ENCODE assay signal across 13 cellular contexts in genomic region chr11:115226556-115226955, GRCh38.
DNase-seq lines count a peak whose midpoint lies in the region; ATAC-seq and TF ChIP-seq lines count a peak whose summit lies in the region.
"Had no signal": no experiment of that assay in that cellular context is flagged by ENCODE, and none has a peak within 500 bp of the region (broad histone marks: within the 10 kb centered on the region; RNA-seq: fewer than 3 reads in every experiment).

No MANE protein-coding gene starts in this region.

- no peaks in the 10 kb centered on the region; the same call in 1 of the 2 replicates for H3K4me1 ChIP-seq in Panc1 (ENCODE audit: control insufficient read depth, insufficient read depth, low read length)
- peaks cover 3 to 10% of the 10 kb centered on the region in 2 donors for H3K4me1 ChIP-seq in gastrocnemius medialis

- H3K36me3 ChIP-seq in Panc1 (ENCODE audit: control insufficient read depth, insufficient read depth, low read length) (no peaks in the 10 kb centered on the region), gastrocnemius medialis (no peaks in the 10 kb centered on the region)

- H3K27me3 Mint-ChIP-seq in nephron progenitor cell (ENCODE audit: low read depth, poor library complexity): no peaks in the 10 kb centered on the region
- H3K27me3 Mint-ChIP-seq in activated T-cell treated with anti-CD3 and anti-CD28 coated beads, Interleukin-2, amount 50 U/mL, for 72 hours (ENCODE audit: low read depth): peaks cover 13% of the 10 kb centered on the region
- peaks cover 27% of the 10 kb centered on the region for H3K27me3 Mint-ChIP-seq in activated T-helper 1 cell treated with anti-CD3 and anti-CD28 coated beads, Interleukin-12 subunit alpha, Interleukin-12 subunit beta, Interleukin-2, Interleukin-4 antibody, amounts not matched to agents 30 ng/mL and 10 ng/mL and 1 ng/mL, durations not matched to agents 14 hours and 24 hours and 36 hours (ENCODE audit: insufficient read depth)

- in situ Hi-C loops in Panc1 (cut with HindIII; ENCODE audit: low pct_unique_long_range_greater_than_20kb, low sequenced_read_pairs): no loop called here
- in situ Hi-C loops in gastrocnemius medialis (cut with MboI; ENCODE audit: low sequenced_read_pairs in 4 of 4): no loop called here

- peak overlapping the region; percentile 25 for H3K27ac Mint-ChIP-seq in nephron progenitor cell
- no peak overlapping the region for H3K27ac Mint-ChIP-seq in activated T-cell treated with anti-CD3 and anti-CD28 coated beads, Interleukin-2, amount 50 U/mL, for 72 hours
- no peak overlapping the region for H3K27ac Mint-ChIP-seq in activated T-helper 1 cell treated with anti-CD3 and anti-CD28 coated beads, Interleukin-12 subunit alpha, Interleukin-12 subunit beta, Interleukin-2, Interleukin-4 antibody, amounts not matched to agents 30 ng/mL and 10 ng/mL and 1 ng/mL, durations not matched to agents 14 hours and 24 hours and 36 hours
- H3K27ac Mint-ChIP-seq: activated CD4-positive, alpha-beta T cell treated with anti-CD3 and anti-CD28 coated beads, Interleukin-2, amount 10 ng/mL, durations not matched to agents 7 days and 5 days; activated naive CD8-positive, alpha-beta T cell treated with anti-CD3 and anti-CD28 coated beads for 36 hours had no signal

- intact Hi-C loops in Panc1 (cut with micrococcal nuclease; ENCODE audit: unreplicated experiment): no loop called here
- intact Hi-C loops in gastrocnemius medialis (cut with DNase I; ENCODE audit: low total_unique reads): no loop called here
- intact Hi-C loops in activated T-helper 1 cell treated with anti-CD3 and anti-CD28 coated beads, Interleukin-12 subunit alpha, Interleukin-12 subunit beta, Interleukin-2, Interleukin-4 antibody, amounts not matched to agents 30 ng/mL and 10 ng/mL and 1 ng/mL, durations not matched to agents 14 hours and 24 hours and 36 hours (cut with micrococcal nuclease): loop anchor here (10.0 kb wide), 1 partner anchor 1912 kb away; the partner anchor contains the start of gene TTC12

- peaks cover 21% of the 10 kb centered on the region for H3K4me1 Mint-ChIP-seq in nephron progenitor cell
- peaks cover 22% of the 10 kb centered on the region for H3K4me1 Mint-ChIP-seq in activated T-cell treated with anti-CD3 and anti-CD28 coated beads, Interleukin-2, amount 50 U/mL, for 72 hours (ENCODE audit: low read depth)
- peaks cover 33% of the 10 kb centered on the region for H3K4me1 Mint-ChIP-seq in activated T-helper 1 cell treated with anti-CD3 and anti-CD28 coated beads, Interleukin-12 subunit alpha, Interleukin-12 subunit beta, Interleukin-2, Interleukin-4 antibody, amounts not matched to agents 30 ng/mL and 10 ng/mL and 1 ng/mL, durations not matched to agents 14 hours and 24 hours and 36 hours (ENCODE audit: low read depth)
- H3K4me1 Mint-ChIP-seq: activated naive CD8-positive, alpha-beta T cell treated with anti-CD3 and anti-CD28 coated beads for 36 hours had no signal

- DNase-seq in DMS53 treated with DMSO at 0.1 percent for 48 hours (lab: John Stamatoyannopoulos, UW; ENCODE audit: unreplicated experiment): peak; percentile 25
- DNase-seq in Panc1 (ENCODE audit: low read depth, low spot score): peak; percentile 46
- DNase-seq in epithelial cell of proximal tubule (ENCODE audit: low read depth): peak; percentile 87
- no peak for DNase-seq in nephron progenitor cell
- DNase-seq in gastrocnemius medialis: no peak
- DNase-seq in activated T-cell treated with anti-CD3 and anti-CD28 coated beads, Interleukin-2, amount 50 U/mL, for 72 hours: no peak
- DNase-seq in activated T-helper 1 cell treated with anti-CD3 and anti-CD28 coated beads, Interleukin-12 subunit alpha, Interleukin-12 subunit beta, Interleukin-2, Interleukin-4 antibody, amounts not matched to agents 30 ng/mL and 10 ng/mL and 1 ng/mL, durations not matched to agents 14 hours and 24 hours and 36 hours (ENCODE audit: low spot score): no peak
- DNase-seq: activated CD4-positive, alpha-beta T cell treated with anti-CD3 and anti-CD28 coated beads, Interleukin-2, amount 10 ng/mL, durations not matched to agents 7 days and 5 days; activated naive CD8-positive, alpha-beta T cell treated with anti-CD3 and anti-CD28 coated beads for 36 hours; NCI-H187; SHP77 had no signal

- CTCF ChIA-PET in Panc1 (lab: Charles Lee): no interaction called here

- H3K27me3 ChIP-seq in Panc1 (ENCODE audit: control insufficient read depth, insufficient read depth, low read length): no peaks in the 10 kb centered on the region
- H3K27me3 ChIP-seq in gastrocnemius medialis: no peaks in the 10 kb centered on the region

- peaks cover 99% of the 10 kb centered on the region for H3K36me3 Mint-ChIP-seq in nephron progenitor cell (ENCODE audit: low read depth)
- no peaks in the 10 kb centered on the region for H3K36me3 Mint-ChIP-seq in activated T-cell treated with anti-CD3 and anti-CD28 coated beads, Interleukin-2, amount 50 U/mL, for 72 hours (ENCODE audit: insufficient read depth in 2 of 2)
- H3K36me3 Mint-ChIP-seq in activated T-helper 1 cell treated with anti-CD3 and anti-CD28 coated beads, Interleukin-12 subunit alpha, Interleukin-12 subunit beta, Interleukin-2, Interleukin-4 antibody, amounts not matched to agents 30 ng/mL and 10 ng/mL and 1 ng/mL, durations not matched to agents 14 hours and 24 hours and 36 hours (ENCODE audit: low read depth): no peaks in the 10 kb centered on the region
- H3K36me3 Mint-ChIP-seq: activated naive CD8-positive, alpha-beta T cell treated with anti-CD3 and anti-CD28 coated beads for 36 hours had no signal

- no peak overlapping the region for H3K27ac ChIP-seq in Panc1 (ENCODE audit: low read length)
- no peak overlapping the region for H3K27ac ChIP-seq in gastrocnemius medialis
- H3K27ac ChIP-seq: skin epidermis had no signal

- H3K9me3 Mint-ChIP-seq in nephron progenitor cell: no peaks in the 10 kb centered on the region
- peaks cover 0 to 1% of the 10 kb centered on the region in 2 donors for H3K9me3 Mint-ChIP-seq in activated T-cell treated with anti-CD3 and anti-CD28 coated beads, Interleukin-2, amount 50 U/mL, for 72 hours
- peaks cover 4% of the 10 kb centered on the region for H3K9me3 Mint-ChIP-seq in activated T-helper 1 cell treated with anti-CD3 and anti-CD28 coated beads, Interleukin-12 subunit alpha, Interleukin-12 subunit beta, Interleukin-2, Interleukin-4 antibody, amounts not matched to agents 30 ng/mL and 10 ng/mL and 1 ng/mL, durations not matched to agents 14 hours and 24 hours and 36 hours
- H3K9me3 Mint-ChIP-seq: activated naive CD8-positive, alpha-beta T cell treated with anti-CD3 and anti-CD28 coated beads for 36 hours had no signal

- TF ChIP-seq POLR2A in gastrocnemius medialis (IDR thresholded peaks at IDR 0.05): no peak

- H3K9me3 ChIP-seq in Panc1 (ENCODE audit: control insufficient read depth, insufficient read depth, low read depth, low read length) (no peaks in the 10 kb centered on the region), gastrocnemius medialis (no peaks in the 10 kb centered on the region)

- peak; percentile 80 for ATAC-seq in Panc1
- no peak for ATAC-seq in gastrocnemius medialis
- no peak for ATAC-seq in activated T-cell treated with anti-CD3 and anti-CD28 coated beads, Interleukin-2, amount 50 U/mL, for 72 hours (replicated peaks in 1 of 2)
- ATAC-seq in HG03025 (IDR thresholded peaks at IDR 0.05; ENCODE audit: low FRiP score, unreplicated experiment): no peak

- POLR2A ChIA-PET in Panc1 (lab: Charles Lee): no interaction called here

- no peak for TF ChIP-seq CTCF in Panc1 (IDR thresholded peaks at IDR 0.05)
- TF ChIP-seq CTCF in epithelial cell of proximal tubule (conservative IDR thresholded peaks at IDR 0.05; ENCODE audit: low read depth, low read length): no peak
- TF ChIP-seq CTCF in nephron progenitor cell (IDR thresholded peaks at IDR 0.05): no peak
- no peak for TF ChIP-seq CTCF in gastrocnemius medialis (IDR thresholded peaks at IDR 0.05 in 4 of 5, conservative IDR thresholded peaks at IDR 0.05 in 1 of 5)

- H3K4me3 ChIP-seq in Panc1 (ENCODE audit: low read depth in 2 of 2, low read length in 2 of 2) (no peak overlapping the region), epithelial cell of proximal tubule (ENCODE audit: low read depth, low read length) (no peak overlapping the region), gastrocnemius medialis (no peak overlapping the region)
- H3K4me3 ChIP-seq: skin epidermis had no signal

- no peak overlapping the region for H3K4me3 Mint-ChIP-seq in nephron progenitor cell
- H3K4me3 Mint-ChIP-seq in activated T-cell treated with anti-CD3 and anti-CD28 coated beads, Interleukin-2, amount 50 U/mL, for 72 hours: no peak overlapping the region
- no peak overlapping the region for H3K4me3 Mint-ChIP-seq in activated T-helper 1 cell treated with anti-CD3 and anti-CD28 coated beads, Interleukin-12 subunit alpha, Interleukin-12 subunit beta, Interleukin-2, Interleukin-4 antibody, amounts not matched to agents 30 ng/mL and 10 ng/mL and 1 ng/mL, durations not matched to agents 14 hours and 24 hours and 36 hours
- H3K4me3 Mint-ChIP-seq: activated CD4-positive, alpha-beta T cell treated with anti-CD3 and anti-CD28 coated beads, Interleukin-2, amount 10 ng/mL, durations not matched to agents 7 days and 5 days; activated naive CD8-positive, alpha-beta T cell treated with anti-CD3 and anti-CD28 coated beads for 36 hours had no signal

- no TSS peak for BruUV-seq in Panc1 (replicated peaks; lab: Mats Ljungman, UMichigan)

Comparison
In these comparisons a context has a peak if more than half of its experiments do, and no peak if none do; other contexts are left out.
1. DNase-seq: peak in DMS53 treated with DMSO at 0.1 percent for 48 hours (single experiment), Panc1 (single experiment) and epithelial cell of proximal tubule (single experiment); none in nephron progenitor cell (single experiment), gastrocnemius medialis (0 of 2), activated T-cell treated with anti-CD3 and anti-CD28 coated beads, Interleukin-2, amount 50 U/mL, for 72 hours (0 of 2) and activated T-helper 1 cell treated with anti-CD3 and anti-CD28 coated beads, Interleukin-12 subunit alpha, Interleukin-12 subunit beta, Interleukin-2, Interleukin-4 antibody, amounts not matched to agents 30 ng/mL and 10 ng/mL and 1 ng/mL, durations not matched to agents 14 hours and 24 hours and 36 hours (single experiment).